ENCODE assay signal across 1 cellular context in genomic region chr3:52507359-52507758, GRCh38.
TF ChIP-seq lines count a peak whose summit lies in the region.

No MANE protein-coding gene starts in this region.

TF ChIP-seq in endothelial cell of umbilical vein, 7 proteins besides CTCF, POLR2A, EP300 and RAD21:
- TF ChIP-seq POLR2AphosphoS5 (IDR thresholded peaks at IDR 0.05; ENCODE audit: insufficient read depth, low read depth, low read length) (no peak), MYC (IDR thresholded peaks at IDR 0.05; ENCODE audit: low read depth, low read length) (no peak)
